ENCODE assay signal across 1 cellular context in the genomic region with DNA sequence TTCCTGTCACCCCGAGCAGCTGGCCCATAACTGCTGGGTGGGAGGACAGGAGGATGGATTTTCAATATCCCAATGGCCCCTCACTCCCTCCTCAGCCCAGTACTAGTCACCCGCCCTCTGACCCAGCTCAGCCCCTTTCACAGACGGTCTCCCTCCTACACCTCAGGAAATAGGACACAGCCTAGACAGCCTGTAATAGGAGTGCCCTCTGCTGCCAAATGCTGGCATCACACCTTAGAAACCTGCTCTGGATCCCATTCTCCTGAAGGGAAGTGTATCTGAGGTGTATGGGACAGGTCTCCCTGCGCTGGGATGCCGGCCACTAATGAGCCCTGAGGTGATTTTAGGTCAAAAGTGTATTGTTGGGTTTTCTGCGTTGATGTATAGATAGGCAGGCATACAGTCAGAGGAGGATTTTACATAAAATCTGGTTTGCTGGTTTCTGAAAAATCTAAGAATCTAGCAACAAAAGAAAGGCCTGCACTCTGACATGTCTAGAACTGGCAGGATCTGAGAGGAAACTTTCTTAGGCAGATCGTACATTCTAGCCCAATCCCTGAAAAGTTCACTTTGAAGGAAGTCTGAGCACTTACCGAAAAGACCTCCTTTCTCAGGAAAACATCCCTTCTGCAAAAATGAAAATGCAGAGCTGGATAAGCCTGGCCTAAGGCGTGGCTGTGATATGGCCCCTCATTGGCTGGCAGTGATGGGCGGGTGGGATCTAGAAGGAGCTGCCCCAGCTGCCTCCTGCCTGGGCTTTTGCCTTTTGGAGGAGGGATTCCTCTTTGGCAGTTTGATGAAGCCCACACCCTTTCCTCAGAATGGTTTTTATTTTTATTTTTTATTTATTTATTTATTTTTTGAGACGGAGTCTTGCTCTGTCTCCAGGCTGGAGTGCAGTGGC.
TF ChIP-seq lines count a peak whose summit lies in the region.

No MANE protein-coding gene starts in this region.

TF ChIP-seq in H1, 55 proteins besides CTCF, POLR2A, EP300 and RAD21:
- TF ChIP-seq SIN3A (conservative IDR thresholded peaks at IDR 0.05 in 1 of 2, IDR thresholded peaks at IDR 0.05 in 1 of 2; ENCODE audit: low read depth in 1 of 2, low read length in 2 of 2) (no peak), GABPA (IDR thresholded peaks at IDR 0.05; ENCODE audit: borderline replicate concordance, insufficient read depth, low read length) (no peak), GTF2F1 (IDR thresholded peaks at IDR 0.05; ENCODE audit: borderline replicate concordance, low read depth, low read length) (no peak), SAP30 (IDR thresholded peaks at IDR 0.05; ENCODE audit: insufficient read depth, insufficient replicate concordance, low read length) (no peak), CBX8 (IDR thresholded peaks at IDR 0.05; ENCODE audit: borderline replicate concordance, low read depth, low read length) (no peak), TBP (IDR thresholded peaks at IDR 0.05; ENCODE audit: low read depth, low read length) (no peak), SP1 (IDR thresholded peaks at IDR 0.05; ENCODE audit: low read depth, low read length) (no peak), CHD2 (IDR thresholded peaks at IDR 0.05; ENCODE audit: low read length) (no peak), CHD7 (IDR thresholded peaks at IDR 0.05; ENCODE audit: insufficient replicate concordance, low read length) (no peak), CTBP2 (IDR thresholded peaks at IDR 0.05; ENCODE audit: borderline replicate concordance, insufficient read depth, insufficient read length, low read length) (no peak), EZH2 (IDR thresholded peaks at IDR 0.05; ENCODE audit: low read depth, low read length, severe bottlenecking) (no peak), SRF (IDR thresholded peaks at IDR 0.05; ENCODE audit: low read depth, low read length) (no peak), MAFK (IDR thresholded peaks at IDR 0.05; ENCODE audit: low read depth, low read length) (no peak), HDAC2 (IDR thresholded peaks at IDR 0.05; ENCODE audit: borderline replicate concordance in 1 of 2, low read depth in 2 of 2, low read length in 2 of 2) (no peak), HDAC6 (IDR thresholded peaks at IDR 0.05; ENCODE audit: low read depth, low read length) (no peak), MAX (IDR thresholded peaks at IDR 0.05) (no peak), KDM5A (IDR thresholded peaks at IDR 0.05; ENCODE audit: low read length) (no peak)
- TF ChIP-seq, protein P1, sequence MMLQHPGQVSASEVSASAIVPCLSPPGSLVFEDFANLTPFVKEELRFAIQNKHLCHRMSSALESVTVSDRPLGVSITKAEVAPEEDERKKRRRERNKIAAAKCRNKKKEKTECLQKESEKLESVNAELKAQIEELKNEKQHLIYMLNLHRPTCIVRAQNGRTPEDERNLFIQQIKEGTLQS (IDR thresholded peaks at IDR 0.05; ENCODE audit: insufficient read depth, low read depth, low read length), result no peak
